ENCODE assay signal across 33 cellular contexts in genomic region chr14:58820032-58820431, GRCh38.
"Had no signal": no experiment of that assay in that cellular context is flagged by ENCODE, and none has a peak within 500 bp of the region (broad histone marks: within the 10 kb centered on the region; RNA-seq: fewer than 3 reads in every experiment).

No MANE protein-coding gene starts in this region.

- H3K27ac ChIP-seq: ascending aorta, cardiac muscle cell, VCaP had no signal

- H3K4me1 Mint-ChIP-seq: activated B cell treated with CpG ODN at 0.5 μM for 24 hours; activated CD4-positive, alpha-beta T cell treated with anti-CD3 and anti-CD28 coated beads, Interleukin-2, amount 10 ng/mL, durations not matched to agents 24 days and 14 days; activated naive CD4-positive, alpha-beta T cell treated with anti-CD3 and anti-CD28 coated beads, Interleukin-2, amount 10 ng/mL, durations not matched to agents 7 days and 5 days; activated naive CD4-positive, alpha-beta T cell treated with anti-CD3 and anti-CD28 coated beads, Interleukin-2, amount 50 U/mL, for 24 hours; activated naive CD8-positive, alpha-beta T cell treated with anti-CD3 and anti-CD28 coated beads, Interleukin-2, amount 10 ng/mL, durations not matched to agents 7 days and 5 days; activated naive CD8-positive, alpha-beta T cell treated with anti-CD3 and anti-CD28 coated beads, Interleukin-2, amount 50 U/mL, for 24 hours; central memory CD8-positive, alpha-beta T cell had no signal

- ATAC-seq: activated CD8-positive, alpha-beta T cell treated with anti-CD3 and anti-CD28 coated beads for 36 hours; activated naive CD8-positive, alpha-beta T cell treated with anti-CD3 and anti-CD28 coated beads, Interleukin-2, amount 50 U/mL, for 24 hours had no signal

- H3K36me3 ChIP-seq: ascending aorta, cardiac muscle cell had no signal

- H3K27me3 ChIP-seq: ascending aorta, cardiac muscle cell had no signal

- DNase-seq: activated B cell treated with CpG ODN at 0.5 μM for 24 hours; activated CD4-positive, alpha-beta memory T cell treated with anti-CD3 and anti-CD28 coated beads for 36 hours; activated CD4-positive, alpha-beta T cell treated with anti-CD3 and anti-CD28 coated beads for 4 hours; activated CD4-positive, alpha-beta T cell treated with anti-CD3 and anti-CD28 coated beads, Interleukin-2, amount 10 ng/mL, durations not matched to agents 24 days and 14 days; activated CD4-positive, alpha-beta T cell treated with anti-CD3 and anti-CD28 coated beads, Interleukin-2, amount 50 U/mL, for 1 hour; activated CD4-positive, alpha-beta T cell treated with anti-CD3 and anti-CD28 coated beads, Interleukin-2, amount 50 U/mL, for 4 hours; activated CD4-positive, CD25-positive, alpha-beta regulatory T cell treated with anti-CD3 and anti-CD28 coated beads, Interleukin-2, amount 50 U/mL, for 72 hours; activated CD8-positive, alpha-beta memory T cell treated with anti-CD3 and anti-CD28 coated beads, Interleukin-2, amount 50 U/mL, for 48 hours; activated CD8-positive, alpha-beta T cell treated with anti-CD3 and anti-CD28 coated beads for 36 hours; activated effector memory CD4-positive, alpha-beta T cell treated with Interleukin-2 at 50 U/mL for 16 hours; activated gamma-delta T cell; activated naive CD4-positive, alpha-beta T cell treated with anti-CD3 and anti-CD28 coated beads, Interleukin-2, amount 10 ng/mL, durations not matched to agents 7 days and 5 days; activated naive CD8-positive, alpha-beta T cell treated with anti-CD3 and anti-CD28 coated beads, Interleukin-2, amount 10 ng/mL, durations not matched to agents 7 days and 5 days; activated naive CD8-positive, alpha-beta T cell treated with anti-CD3 and anti-CD28 coated beads, Interleukin-2, amount 50 U/mL, for 24 hours; activated T-cell treated with anti-CD3 and anti-CD28 coated beads, Interleukin-2, amount 50 U/mL, for 24 hours; activated T-cell treated with anti-CD3 and anti-CD28 coated beads, Interleukin-2, amount 50 U/mL, for 48 hours; amygdala; anterior cingulate cortex; caudate nucleus; cerebellar nuclear complex; T-helper 1 cell; T-helper 2 cell; T-helper 9 cell had no signal

- H3K27me3 Mint-ChIP-seq: activated B cell treated with CpG ODN at 0.5 μM for 24 hours; activated CD4-positive, alpha-beta memory T cell treated with anti-CD3 and anti-CD28 coated beads for 36 hours; activated CD4-positive, alpha-beta T cell treated with anti-CD3 and anti-CD28 coated beads, Interleukin-2, amount 10 ng/mL, durations not matched to agents 24 days and 14 days; activated CD8-positive, alpha-beta T cell treated with anti-CD3 and anti-CD28 coated beads for 36 hours; activated naive CD4-positive, alpha-beta T cell treated with anti-CD3 and anti-CD28 coated beads, Interleukin-2, amount 50 U/mL, for 24 hours; activated naive CD8-positive, alpha-beta T cell; activated naive CD8-positive, alpha-beta T cell treated with anti-CD3 and anti-CD28 coated beads, Interleukin-2, amount 50 U/mL, for 24 hours; activated T-cell treated with anti-CD3 and anti-CD28 coated beads, Interleukin-2, amount 50 U/mL, for 24 hours had no signal

- H3K4me3 ChIP-seq: ascending aorta, cardiac muscle cell had no signal

- H3K4me1 ChIP-seq: ascending aorta had no signal

- H3K36me3 Mint-ChIP-seq: activated CD4-positive, alpha-beta memory T cell treated with anti-CD3 and anti-CD28 coated beads for 36 hours; activated naive CD4-positive, alpha-beta T cell treated with anti-CD3 and anti-CD28 coated beads, Interleukin-2, amount 10 ng/mL, durations not matched to agents 7 days and 5 days; activated naive CD8-positive, alpha-beta T cell; activated naive CD8-positive, alpha-beta T cell treated with anti-CD3 and anti-CD28 coated beads, Interleukin-2, amount 10 ng/mL, durations not matched to agents 7 days and 5 days; brain had no signal

- H3K9me3 ChIP-seq: ascending aorta had no signal

- H3K9me3 Mint-ChIP-seq: activated B cell treated with CpG ODN at 0.5 μM for 24 hours; activated CD4-positive, alpha-beta memory T cell treated with anti-CD3 and anti-CD28 coated beads for 36 hours; activated CD4-positive, alpha-beta T cell treated with anti-CD3 and anti-CD28 coated beads, Interleukin-2, amount 10 ng/mL, durations not matched to agents 24 days and 14 days; activated CD8-positive, alpha-beta T cell treated with anti-CD3 and anti-CD28 coated beads for 36 hours; activated naive CD4-positive, alpha-beta T cell treated with anti-CD3 and anti-CD28 coated beads, Interleukin-2, amount 10 ng/mL, durations not matched to agents 7 days and 5 days; activated naive CD4-positive, alpha-beta T cell treated with anti-CD3 and anti-CD28 coated beads, Interleukin-2, amount 50 U/mL, for 24 hours; activated naive CD8-positive, alpha-beta T cell treated with anti-CD3 and anti-CD28 coated beads, Interleukin-2, amount 10 ng/mL, durations not matched to agents 7 days and 5 days; activated naive CD8-positive, alpha-beta T cell treated with anti-CD3 and anti-CD28 coated beads, Interleukin-2, amount 50 U/mL, for 24 hours; activated T-cell treated with anti-CD3 and anti-CD28 coated beads, Interleukin-2, amount 50 U/mL, for 24 hours; activated T-helper 2 cell treated with anti-CD3 and anti-CD28 coated beads, Interferon-gamma antibody, Interleukin-2, Interleukin-4, amounts not matched to agents 10 μg/mL and 5 μg/mL and 100 μg/mL, durations not matched to agents 14 hours and 24 hours and 36 hours; central memory CD8-positive, alpha-beta T cell; T-helper 1 cell treated with Interleukin-12 subunit alpha and Interleukin-12 subunit beta and Interleukin-4 antibody, amounts not matched to agents 30 μg/mL and 1 μg/mL, for 36 hours; T-helper 2 cell treated with Interferon-gamma antibody and Interleukin-4, amounts not matched to agents 5 μg/mL and 100 μg/mL, for 36 hours had no signal

- H3K27ac Mint-ChIP-seq: activated B cell treated with CpG ODN at 0.5 μM for 24 hours; activated CD4-positive, alpha-beta memory T cell treated with anti-CD3 and anti-CD28 coated beads for 36 hours; activated CD4-positive, alpha-beta T cell treated with anti-CD3 and anti-CD28 coated beads, Interleukin-2, amount 10 ng/mL, durations not matched to agents 24 days and 14 days; activated CD8-positive, alpha-beta T cell treated with anti-CD3 and anti-CD28 coated beads for 36 hours; activated naive CD4-positive, alpha-beta T cell treated with anti-CD3 and anti-CD28 coated beads, Interleukin-2, amount 10 ng/mL, durations not matched to agents 7 days and 5 days; activated naive CD4-positive, alpha-beta T cell treated with anti-CD3 and anti-CD28 coated beads, Interleukin-2, amount 50 U/mL, for 24 hours; activated naive CD8-positive, alpha-beta T cell; activated naive CD8-positive, alpha-beta T cell treated with anti-CD3 and anti-CD28 coated beads, Interleukin-2, amount 10 ng/mL, durations not matched to agents 7 days and 5 days; activated naive CD8-positive, alpha-beta T cell treated with anti-CD3 and anti-CD28 coated beads, Interleukin-2, amount 50 U/mL, for 24 hours; activated T-cell treated with anti-CD3 and anti-CD28 coated beads, Interleukin-2, amount 50 U/mL, for 24 hours; activated T-helper 2 cell treated with anti-CD3 and anti-CD28 coated beads, Interferon-gamma antibody, Interleukin-2, Interleukin-4, amounts not matched to agents 10 μg/mL and 5 μg/mL and 100 μg/mL, durations not matched to agents 14 hours and 24 hours and 36 hours; brain; T-helper 1 cell treated with Interleukin-12 subunit alpha and Interleukin-12 subunit beta and Interleukin-4 antibody, amounts not matched to agents 30 μg/mL and 1 μg/mL, for 36 hours; T-helper 2 cell treated with Interferon-gamma antibody and Interleukin-4, amounts not matched to agents 5 μg/mL and 100 μg/mL, for 36 hours had no signal

- H3K4me3 Mint-ChIP-seq: activated B cell treated with CpG ODN at 0.5 μM for 24 hours; activated CD4-positive, alpha-beta memory T cell treated with anti-CD3 and anti-CD28 coated beads for 36 hours; activated CD4-positive, alpha-beta T cell treated with anti-CD3 and anti-CD28 coated beads, Interleukin-2, amount 10 ng/mL, durations not matched to agents 24 days and 14 days; activated CD8-positive, alpha-beta T cell treated with anti-CD3 and anti-CD28 coated beads for 36 hours; activated naive CD4-positive, alpha-beta T cell treated with anti-CD3 and anti-CD28 coated beads, Interleukin-2, amount 10 ng/mL, durations not matched to agents 7 days and 5 days; activated naive CD4-positive, alpha-beta T cell treated with anti-CD3 and anti-CD28 coated beads, Interleukin-2, amount 50 U/mL, for 24 hours; activated naive CD8-positive, alpha-beta T cell; activated naive CD8-positive, alpha-beta T cell treated with anti-CD3 and anti-CD28 coated beads, Interleukin-2, amount 10 ng/mL, durations not matched to agents 7 days and 5 days; activated naive CD8-positive, alpha-beta T cell treated with anti-CD3 and anti-CD28 coated beads, Interleukin-2, amount 50 U/mL, for 24 hours; activated T-cell treated with anti-CD3 and anti-CD28 coated beads, Interleukin-2, amount 50 U/mL, for 24 hours; brain; central memory CD8-positive, alpha-beta T cell; T-helper 1 cell treated with Interleukin-12 subunit alpha and Interleukin-12 subunit beta and Interleukin-4 antibody, amounts not matched to agents 30 μg/mL and 1 μg/mL, for 36 hours; T-helper 2 cell treated with Interferon-gamma antibody and Interleukin-4, amounts not matched to agents 5 μg/mL and 100 μg/mL, for 36 hours had no signal
